19 cellular contexts compared by ENCODE assay signal in the genomic region with DNA sequence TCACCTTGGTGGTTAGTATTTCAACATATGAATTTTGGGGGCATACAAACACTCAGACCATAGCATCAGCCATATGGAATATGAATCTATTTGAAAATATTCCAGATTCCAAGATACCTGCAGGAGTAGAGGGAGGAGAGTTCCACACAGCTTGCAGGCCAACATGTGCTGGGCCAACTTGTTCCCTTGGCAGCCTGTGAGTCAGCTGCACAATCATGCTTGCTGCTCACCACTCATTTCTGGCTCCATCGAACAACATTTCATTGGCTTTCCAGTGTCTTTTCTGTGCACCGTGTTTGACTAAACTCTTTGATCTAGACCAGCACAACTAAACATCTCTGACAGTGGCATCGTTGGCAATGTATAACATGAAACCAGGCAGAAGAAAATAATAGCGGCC.
"Had no signal": no experiment of that assay in that cellular context is flagged by ENCODE, and none has a peak within 500 bp of the region (broad histone marks: within the 10 kb centered on the region; RNA-seq: fewer than 3 reads in every experiment).

No MANE protein-coding gene starts in this region.

- H3K27me3 ChIP-seq: brain microvascular endothelial cell, testis had no signal

- DNase-seq: activated CD4-positive, alpha-beta T cell treated with anti-CD3 and anti-CD28 coated beads, Interleukin-2, amount 10 ng/mL, durations not matched to agents 7 days and 5 days; activated CD4-positive, CD25-positive, alpha-beta regulatory T cell treated with anti-CD3 and anti-CD28 coated beads, Interleukin-2, amount 50 U/mL, for 72 hours; activated gamma-delta T cell treated with Interleukin-2 at 50 U/mL for 16 hours; activated T-cell treated with anti-CD3 and anti-CD28 coated beads, Interleukin-2, amount 50 U/mL, for 1 hour; aorta; brain microvascular endothelial cell; erythroblast; islet precursor cell; lower lobe of right lung; naive B cell; occipital lobe; stimulated activated CD4-positive, alpha-beta T cell treated with anti-CD3 and anti-CD28 coated beads, Interleukin-2, amount 100 ng/mL, for 48 hours; stimulated activated CD8-positive, alpha-beta memory T cell treated with anti-CD3 and anti-CD28 coated beads, Interleukin-4, amount 100 ng/mL, for 48 hours; stimulated activated naive B cell treated with anti-CD40 and anti-IgM and Interleukin-4, amounts not matched to agents 10 μg/mL and 1 μg/mL and 100 μg/mL, for 72 hours; testis; WERI-Rb-1 had no signal

- ATAC-seq: activated naive CD4-positive, alpha-beta T cell treated with anti-CD3 and anti-CD28 coated beads, Interleukin-2, amount 50 U/mL, for 72 hours; left lobe of liver; lower lobe of right lung; SK-N-SH treated with all-trans-retinoic acid at 6 μM for 48 hours; stimulated activated naive B cell treated with anti-CD40 and anti-IgM and Interleukin-4, amounts not matched to agents 10 μg/mL and 1 μg/mL and 100 μg/mL, for 72 hours had no signal

- H3K36me3 ChIP-seq: brain microvascular endothelial cell, lower lobe of right lung, WERI-Rb-1 had no signal

- H3K4me3 ChIP-seq: lower lobe of right lung, testis had no signal
